Comparison of ENCODE assay signal across 12 cellular contexts in the genomic region with DNA sequence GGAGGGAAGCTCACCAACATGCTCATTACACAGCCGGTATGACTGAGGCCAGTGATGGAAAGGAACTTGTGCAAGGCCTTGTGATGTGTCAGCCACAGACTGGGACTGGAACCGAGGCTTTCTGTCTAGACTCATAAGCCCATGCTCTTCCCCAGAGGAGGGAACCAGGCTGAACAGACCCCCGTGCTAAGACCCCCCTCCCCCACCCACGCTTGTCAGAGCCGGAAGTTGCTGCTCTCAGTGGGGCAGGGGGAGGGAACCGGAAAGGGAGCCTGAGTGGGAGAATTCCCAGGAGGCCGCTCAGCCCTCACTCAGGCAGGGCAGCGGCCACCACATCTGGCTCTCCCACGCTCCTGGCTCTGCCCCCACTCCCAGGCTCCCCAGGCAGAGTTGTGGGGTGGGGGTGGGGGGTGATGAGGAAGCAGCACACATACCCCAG. TPM values are rescaled to one million over a fixed set of nuclear protein-coding genes. Genes with fewer than 3 reads are reported as not detected.
DNase-seq lines count a peak whose midpoint lies in the region; ATAC-seq and TF ChIP-seq lines count a peak whose summit lies in the region.
"Had no signal": no experiment of that assay in that cellular context is flagged by ENCODE, and none has a peak within 500 bp of the region (broad histone marks: within the 10 kb centered on the region; RNA-seq: fewer than 3 reads in every experiment).

No MANE protein-coding gene starts in this region.

- H3K23ac ChIP-seq in trophoblast cell (ENCODE audit: low read length) = no peak overlapping the region

- WGBS in trophoblast cell (ENCODE audit: extremely low coverage, insufficient coverage, insufficient read length) = no CpG with 5 or more reads among the region's 9 CpGs

- peaks cover 36% of the 10 kb centered on the region for H3K79me1 ChIP-seq in trophoblast cell (ENCODE audit: low read length)

- peak overlapping the region; percentile 95 for H4K91ac ChIP-seq in trophoblast cell (ENCODE audit: low read depth, low read length)

- no peak overlapping the region for H3K4me3 ChIP-seq in DND-41 (ENCODE audit: low read depth in 1 of 2, low read length in 2 of 2)
- H3K4me3 ChIP-seq in NB4 (ENCODE audit: low read depth, low read length) = no peak overlapping the region
- no peak overlapping the region for H3K4me3 ChIP-seq in fibroblast of the aortic adventitia (ENCODE audit: low read depth, low read length)
- H3K4me3 ChIP-seq in trophoblast cell (ENCODE audit: low read depth, low read length) = no peak overlapping the region
- no peak overlapping the region for H3K4me3 ChIP-seq in Caco-2 (ENCODE audit: low read depth, low read length)

- DNase-seq in DND-41 (peak; percentile 84), NB4 (ENCODE audit: low read depth) (peak; percentile 99), fibroblast of the aortic adventitia (ENCODE audit: low read depth) (peak; percentile 62), trophoblast cell (peak in 1 of 2 donors; percentile 19), Caco-2 (no peak)
- DNase-seq: central memory CD4-positive, alpha-beta T cell; NCI-H1048 had no signal

- no peaks in the 10 kb centered on the region for H3K27me3 ChIP-seq in DND-41 (ENCODE audit: insufficient read depth, low read length, poor library complexity)
- H3K27me3 ChIP-seq in trophoblast cell (ENCODE audit: insufficient read depth, low read length) = no peaks in the 10 kb centered on the region
- no peaks in the 10 kb centered on the region for H3K27me3 ChIP-seq in Caco-2 (replicated peaks; ENCODE audit: control insufficient read depth, insufficient read depth, low read length)

- POLR2A ChIA-PET in Caco-2 (lab: Charles Lee) = no interaction called here

- H2BK12ac ChIP-seq in trophoblast cell (ENCODE audit: low read length) = peak overlapping the region; percentile 80

- H3K79me2 ChIP-seq in DND-41 (ENCODE audit: insufficient read depth, low read length) (no peaks in the 10 kb centered on the region), trophoblast cell (ENCODE audit: control insufficient read depth, insufficient read depth, low read length, poor library complexity) (peaks cover 7% of the 10 kb centered on the region)

- H3K27ac ChIP-seq in DND-41 (ENCODE audit: low read length) (peak overlapping the region; percentile 86), trophoblast cell (ENCODE audit: low read depth, low read length) (peak overlapping the region; percentile 18)

- peak overlapping the region; percentile 71 for H2BK120ac ChIP-seq in trophoblast cell (ENCODE audit: insufficient read depth, low read length, poor library complexity)

- H4K8ac ChIP-seq in trophoblast cell (ENCODE audit: low read depth, low read length) = peak overlapping the region; percentile 69

- H3K9me3 ChIP-seq in DND-41 (ENCODE audit: insufficient read depth, low read length, severe bottlenecking) = no peaks in the 10 kb centered on the region
- no peaks in the 10 kb centered on the region for H3K9me3 ChIP-seq in trophoblast cell (ENCODE audit: insufficient read depth, low read depth, low read length)
- H3K9me3 ChIP-seq in Caco-2 = no peaks in the 10 kb centered on the region

- H2AK5ac ChIP-seq in trophoblast cell (ENCODE audit: low read length) = peak overlapping the region; percentile 85

- peak overlapping the region; percentile 37 for H3K4me2 ChIP-seq in DND-41 (ENCODE audit: insufficient read depth, low read length)
- no peak overlapping the region for H3K4me2 ChIP-seq in trophoblast cell (ENCODE audit: low read length)

- H2BK5ac ChIP-seq in trophoblast cell (ENCODE audit: low read depth, low read length, poor library complexity) = peak overlapping the region; percentile 34

- H3K36me3 ChIP-seq in DND-41 (ENCODE audit: insufficient read depth, low read length) (no peaks in the 10 kb centered on the region), trophoblast cell (ENCODE audit: control insufficient read depth in 1 of 2, insufficient read depth in 2 of 2, low read length in 2 of 2) (no peaks in the 10 kb centered on the region), Caco-2 (ENCODE audit: control insufficient read depth, insufficient read depth, low read length) (no peaks in the 10 kb centered on the region)

- H2AFZ ChIP-seq in DND-41 (ENCODE audit: low read depth, low read length) (no peak overlapping the region; the same call in 1 of the 2 replicates), trophoblast cell (ENCODE audit: insufficient read depth, low read length, poor library complexity) (peak overlapping the region; percentile 37)

- ATAC-seq in DND-41 (ENCODE audit: insufficient read depth, low read depth) (peak; percentile 64), HG03521 (IDR thresholded peaks at IDR 0.05; ENCODE audit: unreplicated experiment) (no peak), HG03280 (IDR thresholded peaks at IDR 0.05; ENCODE audit: unreplicated experiment) (no peak), HG03097 (IDR thresholded peaks at IDR 0.05; ENCODE audit: low FRiP score, unreplicated experiment) (no peak)

- no peak for TF ChIP-seq POLR2A in NB4 (IDR thresholded peaks at IDR 0.05; ENCODE audit: extremely low read depth, insufficient read length)

- no peak overlapping the region for H4K12ac ChIP-seq in trophoblast cell (ENCODE audit: low read depth, low read length)

- H3K4me1 ChIP-seq in DND-41 (ENCODE audit: insufficient read depth, low read length) (peaks cover 46% of the 10 kb centered on the region), trophoblast cell (ENCODE audit: control insufficient read depth in 1 of 2, insufficient read depth in 2 of 2, low read length in 2 of 2) (peaks cover 25 to 52% of the 10 kb centered on the region in 2 experiments), Caco-2 (peaks cover 39% of the 10 kb centered on the region)

- no peaks in the 10 kb centered on the region for H3K9me3 Mint-ChIP-seq in Caco-2 (ENCODE audit: unreplicated experiment)
- H3K9me3 Mint-ChIP-seq: stimulated activated naive CD8-positive, alpha-beta T cell treated with anti-CD3 and anti-CD28 coated beads, Interleukin-15, Interleukin-2, amounts not matched to agents 100 ng/mL and 50 ng/mL, for 24 hours had no signal

- peak overlapping the region; percentile 18 for H3K4ac ChIP-seq in trophoblast cell (ENCODE audit: low read depth, low read length)

- intact Hi-C loops in Caco-2 (cut with micrococcal nuclease; ENCODE audit: unreplicated experiment) = loop anchor here (2.0 kb wide), 1 partner anchor 51 kb away; no protein-coding TSS in a partner anchor

- peak overlapping the region; percentile 77 for H3K14ac ChIP-seq in trophoblast cell (ENCODE audit: low read length)

- H3K18ac ChIP-seq in trophoblast cell (ENCODE audit: low read length) = peak overlapping the region; percentile 68

- no peaks in the 10 kb centered on the region for H3K27me3 Mint-ChIP-seq in Caco-2 (ENCODE audit: insufficient read depth, unreplicated experiment)

- H3K4me3 Mint-ChIP-seq in Caco-2 (ENCODE audit: unreplicated experiment) = no peak overlapping the region
- H3K4me3 Mint-ChIP-seq: stimulated activated naive CD8-positive, alpha-beta T cell treated with anti-CD3 and anti-CD28 coated beads, Interleukin-15, Interleukin-2, amounts not matched to agents 100 ng/mL and 50 ng/mL, for 24 hours had no signal

- no peak for TF ChIP-seq CTCF in DND-41 (IDR thresholded peaks at IDR 0.05; ENCODE audit: borderline replicate concordance, extremely low read depth, low read length, poor library complexity, severe bottlenecking)
- no peak for TF ChIP-seq CTCF in NB4 (IDR thresholded peaks at IDR 0.05; ENCODE audit: low read depth, low read length)
- no peak for TF ChIP-seq CTCF in fibroblast of the aortic adventitia (IDR thresholded peaks at IDR 0.05; ENCODE audit: insufficient read depth, low read length)
- no peak for TF ChIP-seq CTCF in Caco-2 (IDR thresholded peaks at IDR 0.05; ENCODE audit: insufficient read depth in 1 of 2, low read depth in 1 of 2, low read length in 1 of 2, severe bottlenecking in 1 of 2, unreplicated experiment in 1 of 2)

- peaks cover 15% of the 10 kb centered on the region for H3K36me3 Mint-ChIP-seq in Caco-2 (ENCODE audit: insufficient read depth, unreplicated experiment)

- H4K20me1 ChIP-seq in DND-41 (ENCODE audit: insufficient read depth, low read length) = no peaks in the 10 kb centered on the region

- peaks cover 38% of the 10 kb centered on the region for H3K4me1 Mint-ChIP-seq in Caco-2 (ENCODE audit: low read depth, unreplicated experiment)

- H3K9ac ChIP-seq in DND-41 (ENCODE audit: low read depth, low read length) (peak overlapping the region; percentile 41; the same call in 1 of the 2 replicates), trophoblast cell (ENCODE audit: low read length) (no peak overlapping the region)

- no TSS peak for BruUV-seq in Caco-2 (replicated peaks; lab: Mats Ljungman, UMichigan)

- CTCF ChIA-PET in Caco-2 (lab: Charles Lee) = interaction anchor here (0.7 to 1.3 kb wide), 2 partner anchors 18 to 134 kb away, joined by 3 to 5 read pairs; no protein-coding TSS in a partner anchor

- H3K27ac Mint-ChIP-seq in Caco-2 (ENCODE audit: unreplicated experiment) = no peak overlapping the region
- H3K27ac Mint-ChIP-seq: stimulated activated naive CD8-positive, alpha-beta T cell treated with anti-CD3 and anti-CD28 coated beads, Interleukin-15, Interleukin-2, amounts not matched to agents 100 ng/mL and 50 ng/mL, for 24 hours had no signal

RNA-seq across cellular contexts. Expression of a gene that starts 4.1 kb away (rescaled TPM):
- total RNA-seq in fibroblast of the aortic adventitia (ENCODE audit: low replicate concordance) = 111 and 180 TPM in 2 replicates
- polyA plus RNA-seq in trophoblast cell (2013) = 91.3 and 93.4 TPM in 2 replicates
- 5.9 and 7.2 TPM in 2 replicates for total RNA-seq in Caco-2 (2022)

RNA-seq across cellular contexts. Expression of a gene that starts 6.8 kb away (rescaled TPM):
- 0.18 and 0.65 TPM in 2 replicates for total RNA-seq in fibroblast of the aortic adventitia (ENCODE audit: low replicate concordance)
- 9.7 and 11.3 TPM in 2 replicates for polyA plus RNA-seq in trophoblast cell (2013)
- 0.29 and 0.65 TPM in 2 replicates for total RNA-seq in Caco-2 (2022)
- total RNA-seq: activated CD8-positive, alpha-beta memory T cell treated with anti-CD3 and anti-CD28 coated beads for 36 hours had no signal

RNA-seq across cellular contexts. Expression of a gene that starts 30.1 kb away (rescaled TPM):
- not detected in 2 replicates for total RNA-seq in fibroblast of the aortic adventitia (ENCODE audit: low replicate concordance)
- polyA plus RNA-seq in trophoblast cell (2013) = 0.01 and 0.03 TPM in 2 replicates
- total RNA-seq in Caco-2 (2022) = not detected in 2 replicates
- total RNA-seq: activated CD8-positive, alpha-beta memory T cell treated with anti-CD3 and anti-CD28 coated beads for 36 hours had no signal

Comparison
In these comparisons a context has a peak if more than half of its experiments do, and no peak if none do; other contexts are left out.
1. DNase-seq: peak in DND-41 (single experiment), NB4 (single experiment) and fibroblast of the aortic adventitia (single experiment); none in Caco-2 (0 of 2).
2. RNA of a gene that starts 4.1 kb away (total RNA-seq): 111 to 180 TPM in fibroblast of the aortic adventitia; 5.9 to 7.2 TPM in Caco-2; every median in the first group is over 10 times any median in the second.